Comparison of ENCODE assay signal across 11 cellular contexts in the genomic region with DNA sequence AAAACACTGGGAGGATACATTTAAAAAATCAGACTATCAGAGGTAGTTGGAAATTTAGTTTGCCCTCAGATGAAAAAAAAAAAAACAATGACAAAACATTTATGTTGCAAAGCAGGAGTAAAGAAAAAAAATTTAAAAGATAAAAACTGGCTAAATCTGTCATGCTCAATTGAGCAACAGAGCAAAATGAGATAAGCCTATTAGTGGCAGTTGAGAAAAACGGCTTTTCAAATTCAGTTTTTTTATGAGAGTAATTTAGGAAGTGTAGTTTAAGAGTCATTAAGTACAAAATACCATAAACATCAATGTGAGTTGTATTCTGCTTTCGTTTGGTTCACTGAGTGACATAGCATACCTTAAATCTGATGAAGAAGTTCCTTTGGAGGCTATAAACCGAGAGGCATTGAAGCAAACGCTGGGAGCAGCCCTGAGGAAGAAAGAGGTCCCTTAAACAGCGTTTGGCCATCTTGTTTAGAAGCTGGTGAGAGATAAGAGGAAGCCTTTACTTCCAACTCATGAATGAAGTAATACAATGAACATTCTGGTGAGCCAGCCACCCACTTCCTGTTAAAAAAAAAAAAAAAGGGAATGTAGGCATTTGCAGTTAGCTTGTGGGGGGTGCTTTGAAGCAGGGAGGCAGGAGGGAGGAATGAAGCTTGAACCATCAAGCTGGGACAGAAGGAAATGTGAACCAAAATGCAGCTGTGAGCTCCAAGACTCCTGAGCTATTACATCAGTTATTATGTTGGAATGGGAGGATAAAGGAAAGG.
DNase-seq lines count a peak whose midpoint lies in the region; ATAC-seq and TF ChIP-seq lines count a peak whose summit lies in the region.
"Had no signal": no experiment of that assay in that cellular context is flagged by ENCODE, and none has a peak within 500 bp of the region (broad histone marks: within the 10 kb centered on the region; RNA-seq: fewer than 3 reads in every experiment).

No MANE protein-coding gene starts in this region.

- H2AK5ac ChIP-seq in IMR-90 (ENCODE audit: low read depth, low read length): no peak overlapping the region

- H2AFZ ChIP-seq in IMR-90 (replicated peaks; ENCODE audit: low read length, poor library complexity): peak overlapping the region; percentile 81

- peaks cover 7% of the 10 kb centered on the region for H3K9me1 ChIP-seq in IMR-90 (ENCODE audit: insufficient read depth, low read length)

- TF ChIP-seq CTCF in A673 (conservative IDR thresholded peaks at IDR 0.05; ENCODE audit: low read depth, low read length) (no peak), IMR-90 (conservative IDR thresholded peaks at IDR 0.05; ENCODE audit: low read depth, low read length) (no peak), ascending aorta (IDR thresholded peaks at IDR 0.05) (no peak), kidney epithelial cell (IDR thresholded peaks at IDR 0.05; ENCODE audit: insufficient read depth, low read length, poor library complexity, severe bottlenecking) (no peak), BE2C (IDR thresholded peaks at IDR 0.05; ENCODE audit: low read depth, low read length) (no peak)

- no peak for TF ChIP-seq RAD21 in IMR-90 (IDR thresholded peaks at IDR 0.05; ENCODE audit: low read length)

- peak overlapping the region; percentile 37 to 94 for H4K8ac ChIP-seq in IMR-90 (ENCODE audit: low read depth in 2 of 2, low read length in 2 of 2)

- peak overlapping the region; percentile 30 for H3K56ac ChIP-seq in IMR-90 (ENCODE audit: extremely low read depth, insufficient read depth, low read length)

- H3K36me3 ChIP-seq in A673 (ENCODE audit: insufficient read depth, low read length, poor library complexity, severe bottlenecking): no peaks in the 10 kb centered on the region
- no peaks in the 10 kb centered on the region for H3K36me3 ChIP-seq in IMR-90 (ENCODE audit: control insufficient read depth, insufficient read depth, low read length)
- no peaks in the 10 kb centered on the region for H3K36me3 ChIP-seq in ascending aorta
- H3K36me3 ChIP-seq in kidney epithelial cell (ENCODE audit: control insufficient read depth, insufficient read depth, low read length): no peaks in the 10 kb centered on the region
- H3K36me3 ChIP-seq in BE2C: no peaks in the 10 kb centered on the region
- H3K36me3 ChIP-seq: esophagus squamous epithelium had no signal

- intact Hi-C loops in A673 (cut with micrococcal nuclease; ENCODE audit: unreplicated experiment) (loop anchor here (5.0 kb wide), 1 partner anchor 454 kb away; no protein-coding TSS in a partner anchor), IMR-90 (cut with micrococcal nuclease) (no loop called here), ascending aorta (cut with DNase I) (loop anchor here (5.0 kb wide), 2 partner anchors 189 to 739 kb away; no protein-coding TSS in a partner anchor)

- no peaks in the 10 kb centered on the region for H3K79me1 ChIP-seq in IMR-90 (ENCODE audit: low read depth in 1 of 2, low read length in 2 of 2)

- H4K5ac ChIP-seq in IMR-90 (ENCODE audit: low read depth, low read length): peak overlapping the region; percentile 95

- H3K18ac ChIP-seq in IMR-90 (ENCODE audit: low read depth, low read length): peak overlapping the region; percentile 98

- H4K20me1 ChIP-seq in IMR-90 (ENCODE audit: insufficient read depth, low read length): no peaks in the 10 kb centered on the region

- POLR2A ChIA-PET in A673 (lab: Charles Lee; ENCODE audit: low non-redundant PET) (no interaction called here), IMR-90 (lab: Charles Lee; ENCODE audit: unreplicated experiment) (interaction anchor here (0.6 kb wide), 2 partner anchors 19 to 208 kb away, joined by 3 to 7 read pairs; no protein-coding TSS in a partner anchor)

- peak overlapping the region; percentile 92 for H2BK15ac ChIP-seq in IMR-90 (ENCODE audit: low read depth, low read length)

- peak overlapping the region; percentile 77 for H3K23ac ChIP-seq in IMR-90 (ENCODE audit: low read depth, low read length)

- DNase-seq in A673 (ENCODE audit: low spot score) (peak; percentile 80), IMR-90 (peak; percentile 89), ascending aorta (ENCODE audit: low spot score in 2 of 2) (no peak), kidney epithelial cell (ENCODE audit: low read depth) (peak; percentile 35), HuH-7 (ENCODE audit: low spot score) (no peak), BE2C (no peak)
- DNase-seq in activated naive CD4-positive, alpha-beta T cell (lab: John Stamatoyannopoulos, UW): no peak
- DNase-seq: Caco-2, esophagus squamous epithelium, NCI-H1105 treated with DMSO at 0.1 percent for 48 hours had no signal

- H3K27ac ChIP-seq in A673 (ENCODE audit: low read depth, low read length, poor library complexity, severe bottlenecking) (peak overlapping the region; percentile 11), IMR-90 (ENCODE audit: insufficient read depth, low read length) (peak overlapping the region; percentile 90), ascending aorta (peak overlapping the region; percentile 73 to 76)

- dilution Hi-C loops in IMR-90 (cut with HindIII; ENCODE audit: low sequenced_read_pairs, unreplicated experiment): no loop called here

- H2BK5ac ChIP-seq in IMR-90 (ENCODE audit: low read depth, low read length, poor library complexity, severe bottlenecking): peak overlapping the region; percentile 98

- BruUV-seq in A673 (replicated peaks; lab: Mats Ljungman, UMichigan): TSS peak; percentile 79
- BruUV-seq in IMR-90 (replicated peaks; lab: Mats Ljungman, UMichigan): TSS peak; percentile 99

- H2AK9ac ChIP-seq in IMR-90 (replicated peaks; ENCODE audit: low read depth, low read length, poor library complexity): peak overlapping the region; percentile 48

- H3K4me1 ChIP-seq in A673 (ENCODE audit: insufficient read depth, low read length, poor library complexity, severe bottlenecking) (peaks cover 39% of the 10 kb centered on the region), IMR-90 (ENCODE audit: control insufficient read depth, insufficient read depth, low read length) (peaks cover 20% of the 10 kb centered on the region), ascending aorta (peaks cover 8 to 23% of the 10 kb centered on the region in 2 donors), BE2C (no peaks in the 10 kb centered on the region; the same call in 1 of the 2 replicates)
- H3K4me1 ChIP-seq: Caco-2 had no signal

- H3K4ac ChIP-seq in IMR-90 (ENCODE audit: low read depth, low read length): peak overlapping the region; percentile 73

- in situ Hi-C loops in IMR-90 (cut with MboI; ENCODE audit: low sequenced_read_pairs): no loop called here

- peak overlapping the region; percentile 84 for H3K4me2 ChIP-seq in IMR-90 (ENCODE audit: low read depth, low read length)

- peak overlapping the region; percentile 90 for H2BK20ac ChIP-seq in IMR-90 (ENCODE audit: low read depth, low read length)

- H4K91ac ChIP-seq in IMR-90 (ENCODE audit: insufficient read depth, low read depth, low read length): peak overlapping the region; percentile 89

- no peaks in the 10 kb centered on the region for H3K9me3 ChIP-seq in A673 (ENCODE audit: low read depth, low read length, poor library complexity, severe bottlenecking)
- no peaks in the 10 kb centered on the region for H3K9me3 ChIP-seq in IMR-90 (ENCODE audit: control insufficient read depth, insufficient read depth, low read length)
- H3K9me3 ChIP-seq in ascending aorta: no peaks in the 10 kb centered on the region
- H3K9me3 ChIP-seq in BE2C: no peaks in the 10 kb centered on the region
- H3K9me3 ChIP-seq: Caco-2, esophagus squamous epithelium had no signal

- CTCF ChIA-PET in A673 (lab: Charles Lee): no interaction called here
- CTCF ChIA-PET in IMR-90 (lab: Yijun Ruan, JAX): interaction anchor here (0.6 kb wide), 2 partner anchors 35 to 1590 kb away, joined by 3 to 7 read pairs; no protein-coding TSS in a partner anchor

- H3K4me3 ChIP-seq in A673 (ENCODE audit: low read depth, low read length, poor library complexity, severe bottlenecking) (no peak overlapping the region), IMR-90 (ENCODE audit: insufficient read depth, low read depth, low read length) (peak overlapping the region; percentile 13; the same call in 1 of the 2 replicates), ascending aorta (no peak overlapping the region), kidney epithelial cell (ENCODE audit: low read depth, low read length) (no peak overlapping the region), BE2C (ENCODE audit: low read depth, low read length) (no peak overlapping the region)
- H3K4me3 ChIP-seq: esophagus squamous epithelium had no signal

- no CpG with 5 or more reads among the region's 5 CpGs for WGBS in IMR-90 (ENCODE audit: extremely low coverage in 2 of 2, insufficient read length in 1 of 2), 2 experiments

- peak overlapping the region; percentile 47; the same call in 1 of the 2 replicates for H3K9ac ChIP-seq in IMR-90 (ENCODE audit: low read depth, low read length)

- peak overlapping the region; percentile 82 for H3K14ac ChIP-seq in IMR-90 (replicated peaks; ENCODE audit: low read depth, low read length)

- ATAC-seq in IMR-90 (ENCODE audit: low read depth) (peak; percentile 60), HG02970 (IDR thresholded peaks at IDR 0.05; ENCODE audit: low FRiP score, unreplicated experiment) (no peak)

- H2BK120ac ChIP-seq in IMR-90 (ENCODE audit: low read depth, low read length): peak overlapping the region; percentile 77

- H3K27me3 ChIP-seq in A673 (replicated peaks; ENCODE audit: insufficient read depth, low read depth, low read length, poor library complexity) (peaks cover 2% of the 10 kb centered on the region), IMR-90 (ENCODE audit: control insufficient read depth, insufficient read depth, low read length) (no peaks in the 10 kb centered on the region), ascending aorta (no peaks in the 10 kb centered on the region), kidney epithelial cell (ENCODE audit: control insufficient read depth, insufficient read depth, low read length) (no peaks in the 10 kb centered on the region), BE2C (no peaks in the 10 kb centered on the region)
- H3K27me3 ChIP-seq: esophagus squamous epithelium had no signal

- TF ChIP-seq POLR2A in IMR-90 (IDR thresholded peaks at IDR 0.05; ENCODE audit: low read depth, low read length): no peak; the same call in 1 of the 2 replicates

TF ChIP-seq in IMR-90, 13 proteins besides CTCF, POLR2A, EP300 and RAD21:
- TF ChIP-seq, protein P1, sequence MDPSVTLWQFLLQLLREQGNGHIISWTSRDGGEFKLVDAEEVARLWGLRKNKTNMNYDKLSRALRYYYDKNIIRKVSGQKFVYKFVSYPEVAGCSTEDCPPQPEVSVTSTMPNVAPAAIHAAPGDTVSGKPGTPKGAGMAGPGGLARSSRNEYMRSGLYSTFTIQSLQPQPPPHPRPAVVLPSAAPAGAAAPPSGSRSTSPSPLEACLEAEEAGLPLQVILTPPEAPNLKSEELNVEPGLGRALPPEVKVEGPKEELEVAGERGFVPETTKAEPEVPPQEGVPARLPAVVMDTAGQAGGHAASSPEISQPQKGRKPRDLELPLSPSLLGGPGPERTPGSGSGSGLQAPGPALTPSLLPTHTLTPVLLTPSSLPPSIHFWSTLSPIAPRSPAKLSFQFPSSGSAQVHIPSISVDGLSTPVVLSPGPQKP (IDR thresholded peaks at IDR 0.05; ENCODE audit: borderline replicate concordance, low read depth, low read length): no peak
- peak; percentile 48; the same call in 1 of the 2 replicates for TF ChIP-seq CEBPB (IDR thresholded peaks at IDR 0.05; ENCODE audit: low read depth, low read length)

Comparison
In these comparisons a context has a peak if more than half of its experiments do, and no peak if none do; other contexts are left out.
1. DNase-seq: peak in A673 (single experiment), IMR-90 (single experiment) and kidney epithelial cell (single experiment); none in ascending aorta (0 of 2), activated naive CD4-positive, alpha-beta T cell (0 of 4), HuH-7 (single experiment) and BE2C (single experiment).
2. H3K27ac ChIP-seq: peak in every context shown above with its lines; median percentile 90 in IMR-90; 74 in ascending aorta; 11 in A673.